ENCODE assay signal across 8 cellular contexts in genomic region chr7:47669178-47669878, GRCh38.
A peak's percentile ranks its signal among the peaks of the same experiment; 100 is the strongest.
DNase-seq lines count a peak whose midpoint lies in the region; ATAC-seq and TF ChIP-seq lines count a peak whose summit lies in the region.

No MANE protein-coding gene starts in this region.

- TF ChIP-seq CTCF in AG09309 (IDR thresholded peaks at IDR 0.05; ENCODE audit: control insufficient read depth, insufficient read depth, low read depth, low read length, missing control alignments): no peak
- peak in 2 of 6 experiments; percentile 13 to 39 for TF ChIP-seq CTCF in esophagus squamous epithelium (IDR thresholded peaks at IDR 0.05)
- no peak for TF ChIP-seq CTCF in osteoblast (IDR thresholded peaks at IDR 0.05; ENCODE audit: extremely low read depth, low read depth, low read length)
- no peak for TF ChIP-seq CTCF in nephron progenitor cell (IDR thresholded peaks at IDR 0.05)

- H3K9me3 ChIP-seq in esophagus squamous epithelium (no peaks in the 10 kb centered on the region), osteoblast (ENCODE audit: low read depth, low read length) (no peaks in the 10 kb centered on the region)

- DNase-seq in AG09309 (ENCODE audit: low read depth) (peak; percentile 78), esophagus squamous epithelium (lab: John Stamatoyannopoulos, UW) (peak; percentile 14), osteoblast (ENCODE audit: insufficient read length, low spot score, missing footprints) (peak; percentile 95), nephron progenitor cell (no peak)
- DNase-seq in activated CD8-positive, alpha-beta memory T cell treated with anti-CD3 and anti-CD28 coated beads, Interleukin-2, amount 10 ng/mL, durations not matched to agents 7 days and 5 days: no peak

- CTCF ChIA-PET in activated CD8-positive, alpha-beta memory T cell treated with anti-CD3 and anti-CD28 coated beads, Interleukin-2, amount 10 ng/mL, durations not matched to agents 7 days and 5 days (lab: Charles Lee): no interaction called here

- H3K27me3 Mint-ChIP-seq in nephron progenitor cell (ENCODE audit: low read depth, poor library complexity): peaks cover 32% of the 10 kb centered on the region
- H3K27me3 Mint-ChIP-seq in activated CD8-positive, alpha-beta memory T cell treated with anti-CD3 and anti-CD28 coated beads, Interleukin-2, amount 10 ng/mL, durations not matched to agents 7 days and 5 days: no peaks in the 10 kb centered on the region

- peaks cover 20% of the 10 kb centered on the region for H3K4me1 Mint-ChIP-seq in nephron progenitor cell
- no peaks in the 10 kb centered on the region for H3K4me1 Mint-ChIP-seq in activated CD8-positive, alpha-beta memory T cell treated with anti-CD3 and anti-CD28 coated beads, Interleukin-2, amount 10 ng/mL, durations not matched to agents 7 days and 5 days

- peak overlapping the region; percentile 59 for H2AFZ ChIP-seq in osteoblast (ENCODE audit: low read length)

- no peaks in the 10 kb centered on the region for H3K9me3 Mint-ChIP-seq in nephron progenitor cell
- no peaks in the 10 kb centered on the region for H3K9me3 Mint-ChIP-seq in activated CD8-positive, alpha-beta memory T cell treated with anti-CD3 and anti-CD28 coated beads, Interleukin-2, amount 10 ng/mL, durations not matched to agents 7 days and 5 days (ENCODE audit: low read depth)

- H3K27ac ChIP-seq in esophagus squamous epithelium (peak overlapping the region; percentile 29 to 59 (median 54)), osteoblast (ENCODE audit: low read depth, low read length) (peak overlapping the region; percentile 57)

- no peak overlapping the region for H3K27ac Mint-ChIP-seq in nephron progenitor cell
- H3K27ac Mint-ChIP-seq in activated CD8-positive, alpha-beta memory T cell treated with anti-CD3 and anti-CD28 coated beads, Interleukin-2, amount 10 ng/mL, durations not matched to agents 7 days and 5 days: no peak overlapping the region

- no peaks in the 10 kb centered on the region for H3K27me3 ChIP-seq in esophagus squamous epithelium
- H3K27me3 ChIP-seq in osteoblast (ENCODE audit: insufficient read depth, low read length): no peaks in the 10 kb centered on the region

- WGBS in esophagus squamous epithelium, 2 donors: 36 to 44% methylated on average over 7 to 10 of the region's 10 CpGs

- H3K79me2 ChIP-seq in osteoblast (ENCODE audit: insufficient read depth, low read length): no peaks in the 10 kb centered on the region

- intact Hi-C loops in esophagus squamous epithelium (cut with DNase I): no loop called here

- H3K36me3 Mint-ChIP-seq in nephron progenitor cell (ENCODE audit: low read depth): no peaks in the 10 kb centered on the region
- H3K36me3 Mint-ChIP-seq in activated CD8-positive, alpha-beta memory T cell treated with anti-CD3 and anti-CD28 coated beads, Interleukin-2, amount 10 ng/mL, durations not matched to agents 7 days and 5 days: no peaks in the 10 kb centered on the region

- TF ChIP-seq POLR2A in esophagus squamous epithelium (IDR thresholded peaks at IDR 0.05): no peak

- no peak overlapping the region for H3K4me3 ChIP-seq in AG09309 (ENCODE audit: control insufficient read depth, low read depth, low read length)
- H3K4me3 ChIP-seq in esophagus squamous epithelium: no peak overlapping the region
- H3K4me3 ChIP-seq in osteoblast (ENCODE audit: insufficient read depth, low read length): no peak overlapping the region

- H3K4me1 ChIP-seq in esophagus squamous epithelium (peaks cover 0 to 13% (median 6%) of the 10 kb centered on the region in 3 donors), osteoblast (ENCODE audit: insufficient read depth, low read length) (peaks cover 38% of the 10 kb centered on the region)

- ATAC-seq in GM19025 (IDR thresholded peaks at IDR 0.05; ENCODE audit: low read depth, unreplicated experiment) (peak; percentile 71), HG03095 (IDR thresholded peaks at IDR 0.05; ENCODE audit: unreplicated experiment) (peak; percentile 65)
- ATAC-seq in activated CD8-positive, alpha-beta memory T cell treated with anti-CD3 and anti-CD28 coated beads, Interleukin-2, amount 10 ng/mL, durations not matched to agents 7 days and 5 days: no peak

- no peak overlapping the region for H3K4me3 Mint-ChIP-seq in nephron progenitor cell
- H3K4me3 Mint-ChIP-seq in activated CD8-positive, alpha-beta memory T cell treated with anti-CD3 and anti-CD28 coated beads, Interleukin-2, amount 10 ng/mL, durations not matched to agents 7 days and 5 days: no peak overlapping the region

- no peaks in the 10 kb centered on the region for H4K20me1 ChIP-seq in osteoblast (ENCODE audit: insufficient read depth, low read length)

- H3K36me3 ChIP-seq in esophagus squamous epithelium (no peaks in the 10 kb centered on the region), osteoblast (ENCODE audit: insufficient read depth, low read length) (no peaks in the 10 kb centered on the region)

- H3K4me2 ChIP-seq in osteoblast (ENCODE audit: insufficient read depth, low read length): peak overlapping the region; percentile 57

TF ChIP-seq in PFSK-1, 5 proteins besides CTCF, POLR2A, EP300 and RAD21:
- no peak for TF ChIP-seq REST (IDR thresholded peaks at IDR 0.05; ENCODE audit: insufficient read depth in 1 of 2, low read depth in 2 of 2, low read length in 2 of 2)
- TF ChIP-seq FOXP2 (optimal IDR thresholded peaks at IDR 0.05; ENCODE audit: borderline replicate concordance, extremely low read depth, extremely low read length, insufficient read depth): peak; percentile 60
- no peak for TF ChIP-seq POLR2AphosphoS5 (IDR thresholded peaks at IDR 0.05; ENCODE audit: low read depth, low read length)

Comparison
In these comparisons a context has a peak if more than half of its experiments do, and no peak if none do; other contexts are left out.
1. DNase-seq: peak in AG09309 (single experiment), esophagus squamous epithelium (single experiment) and osteoblast (single experiment); none in nephron progenitor cell (single experiment) and activated CD8-positive, alpha-beta memory T cell treated with anti-CD3 and anti-CD28 coated beads, Interleukin-2, amount 10 ng/mL, durations not matched to agents 7 days and 5 days (single experiment).